Comparison of ENCODE assay signal across 1 cellular context in genomic region chr11:62881579-62882427, GRCh38.
TF ChIP-seq lines count a peak whose summit lies in the region.

No MANE protein-coding gene starts in this region.

TF ChIP-seq in GM12878, 131 proteins besides CTCF, POLR2A, EP300 and RAD21 (continues in another document):
- TF ChIP-seq NBN (IDR thresholded peaks at IDR 0.05) = no peak
- TF ChIP-seq WRNIP1 (IDR thresholded peaks at IDR 0.05; ENCODE audit: borderline replicate concordance, low read depth, low read length) = no peak
- no peak for TF ChIP-seq HSF1 (IDR thresholded peaks at IDR 0.05; ENCODE audit: low read depth, low read length)
- no peak for TF ChIP-seq PRDM15 (CRISPR knock-in tag; IDR thresholded peaks at IDR 0.05)
- TF ChIP-seq SUZ12 (IDR thresholded peaks at IDR 0.05; ENCODE audit: unreplicated experiment) = no peak
- no peak for TF ChIP-seq RELB (IDR thresholded peaks at IDR 0.05; ENCODE audit: low read depth)
- no peak for TF ChIP-seq IRF4 (IDR thresholded peaks at IDR 0.05; ENCODE audit: low read depth, low read length)
- no peak for TF ChIP-seq RCOR1 (conservative IDR thresholded peaks at IDR 0.05; ENCODE audit: low read depth, low read length)
- no peak for TF ChIP-seq ZNF384 (IDR thresholded peaks at IDR 0.05; ENCODE audit: borderline replicate concordance, low read depth, low read length)
- no peak for TF ChIP-seq TARDBP (IDR thresholded peaks at IDR 0.05; ENCODE audit: borderline replicate concordance)
- TF ChIP-seq ESRRA (IDR thresholded peaks at IDR 0.05; ENCODE audit: low read length) = no peak
- TF ChIP-seq HDAC6 (IDR thresholded peaks at IDR 0.05; ENCODE audit: unreplicated experiment) = no peak
- no peak for TF ChIP-seq FOXM1 (IDR thresholded peaks at IDR 0.05; ENCODE audit: low read depth, low read length)
- no peak for TF ChIP-seq CBFB (IDR thresholded peaks at IDR 0.05; ENCODE audit: low read depth)
- no peak for TF ChIP-seq RUNX3 (IDR thresholded peaks at IDR 0.05; ENCODE audit: low read length)
- no peak for TF ChIP-seq YBX1 (IDR thresholded peaks at IDR 0.05)
- TF ChIP-seq REST (IDR thresholded peaks at IDR 0.05; ENCODE audit: low read depth, low read length) = no peak
- TF ChIP-seq USF1 (IDR thresholded peaks at IDR 0.05; ENCODE audit: borderline replicate concordance, extremely low read length, insufficient read depth, low read depth, low read length) = peak; percentile 56
- no peak for TF ChIP-seq NFIC (IDR thresholded peaks at IDR 0.05; ENCODE audit: low read depth, low read length)
- no peak for TF ChIP-seq ZZZ3 (IDR thresholded peaks at IDR 0.05; ENCODE audit: control insufficient read depth, insufficient read length, low read depth)
- no peak for TF ChIP-seq ZBTB4 (CRISPR knock-in tag; IDR thresholded peaks at IDR 0.05)
- TF ChIP-seq KLF5 (IDR thresholded peaks at IDR 0.05; ENCODE audit: partially characterized antibody) = no peak
- TF ChIP-seq IRF5 (IDR thresholded peaks at IDR 0.05; ENCODE audit: borderline replicate concordance) = no peak
- no peak for TF ChIP-seq YY1 (IDR thresholded peaks at IDR 0.05; ENCODE audit: low read depth, low read length)
- TF ChIP-seq DPF2 (IDR thresholded peaks at IDR 0.05) = no peak
- TF ChIP-seq BHLHE40 (IDR thresholded peaks at IDR 0.05; ENCODE audit: borderline replicate concordance in 1 of 2, low read depth in 2 of 2, low read length in 1 of 2) = peak; percentile 85 to 90
- TF ChIP-seq POLR2AphosphoS5 (IDR thresholded peaks at IDR 0.05; ENCODE audit: low read length) = 0 out of 2 replicates have a peak, but pooled peaks have one; percentile 39
- no peak for TF ChIP-seq ZBED1 (IDR thresholded peaks at IDR 0.05; ENCODE audit: borderline replicate concordance)
- no peak for TF ChIP-seq HDAC2 (IDR thresholded peaks at IDR 0.05)
- no peak for TF ChIP-seq LARP7 (IDR thresholded peaks at IDR 0.05)
- TF ChIP-seq TCF3 (IDR thresholded peaks at IDR 0.05; ENCODE audit: borderline replicate concordance, insufficient read depth, low read depth, low read length) = no peak
- TF ChIP-seq RELA (IDR thresholded peaks at IDR 0.05; ENCODE audit: borderline replicate concordance, partially characterized antibody) = no peak
- no peak for TF ChIP-seq ZNF207 (IDR thresholded peaks at IDR 0.05; ENCODE audit: borderline replicate concordance)
- no peak for TF ChIP-seq NKRF (conservative IDR thresholded peaks at IDR 0.05)
- no peak for TF ChIP-seq ZNF24 (IDR thresholded peaks at IDR 0.05)
- no peak for TF ChIP-seq SMC3 (IDR thresholded peaks at IDR 0.05; ENCODE audit: borderline replicate concordance, low read length)
- TF ChIP-seq EZH2 (IDR thresholded peaks at IDR 0.05; ENCODE audit: borderline replicate concordance, control insufficient read depth, low read depth, low read length) = no peak
- TF ChIP-seq ZNF687 (IDR thresholded peaks at IDR 0.05) = no peak
